Comparison of ENCODE assay signal across 22 cellular contexts in the genomic region with DNA sequence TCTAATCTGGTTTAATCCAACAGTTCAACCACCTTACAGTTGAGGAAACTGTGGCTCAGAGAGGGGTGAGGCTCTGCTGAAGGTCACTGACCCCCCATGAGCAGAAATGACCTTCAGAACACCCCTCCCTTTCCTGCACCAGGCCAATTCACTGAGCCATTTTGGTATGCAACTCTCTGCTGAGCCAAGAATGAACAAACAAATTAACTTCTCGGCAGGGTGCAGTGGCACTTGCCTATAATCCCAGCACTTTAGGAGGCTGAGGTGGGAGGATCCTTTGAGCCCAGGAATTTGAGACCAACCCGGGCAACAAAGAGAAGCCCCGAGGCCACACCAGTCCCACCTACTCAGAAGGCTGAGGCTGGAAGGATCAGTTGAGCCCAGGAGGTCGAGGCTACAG. TPM values are rescaled to one million over a fixed set of nuclear protein-coding genes. Genes with fewer than 3 reads are reported as not detected.
DNase-seq lines count a peak whose midpoint lies in the region; ATAC-seq and TF ChIP-seq lines count a peak whose summit lies in the region.
"Had no signal": no experiment of that assay in that cellular context is flagged by ENCODE, and none has a peak within 500 bp of the region (broad histone marks: within the 10 kb centered on the region; RNA-seq: fewer than 3 reads in every experiment).

No MANE protein-coding gene starts in this region.

- H4K20me1 ChIP-seq in neural progenitor cell (ENCODE audit: low read depth) = no peaks in the 10 kb centered on the region

- H2AFZ ChIP-seq in neural progenitor cell (replicated peaks) = no peak overlapping the region

- peak overlapping the region; percentile 80 to 83 for H3K27ac ChIP-seq in breast epithelium
- H3K27ac ChIP-seq in neural progenitor cell = no peak overlapping the region

- TF ChIP-seq CTCF in breast epithelium (IDR thresholded peaks at IDR 0.05) (no peak), MCF 10A (IDR thresholded peaks at IDR 0.05; ENCODE audit: unreplicated experiment) (no peak), WTC11 (IDR thresholded peaks at IDR 0.05) (no peak), neural progenitor cell (IDR thresholded peaks at IDR 0.05) (no peak)

- H3K27me3 Mint-ChIP-seq in MCF 10A (ENCODE audit: insufficient read depth, unreplicated experiment) (peaks cover 16% of the 10 kb centered on the region), WTC11 (ENCODE audit: low read depth) (no peaks in the 10 kb centered on the region; the same call in 1 of the 2 replicates), neural progenitor cell (ENCODE audit: insufficient read depth, low read depth) (no peaks in the 10 kb centered on the region)

- DNase-seq in breast epithelium (ENCODE audit: low spot score in 2 of 2) = no peak
- DNase-seq in MCF 10A (ENCODE audit: unreplicated experiment) = no peak
- DNase-seq in WTC11 (ENCODE audit: low spot score) = peak; percentile 14
- DNase-seq in neural progenitor cell (ENCODE audit: low spot score) = peak; percentile 63
- DNase-seq in NCI-H82 treated with DMSO at 0.1 percent for 48 hours (lab: John Stamatoyannopoulos, UW; ENCODE audit: unreplicated experiment) = no peak
- DNase-seq in NCI-H524 treated with DMSO at 0.1 percent for 48 hours (lab: John Stamatoyannopoulos, UW) = no peak
- DNase-seq in NCI-H1694 (lab: John Stamatoyannopoulos, UW) = no peak
- DNase-seq: BE2C, Calu3, DMS53, EL, H7, IMR-90, Karpas-422, MG63, NCI-H1048, NCI-H1436, NCI-H2029, NCI-H446, NCI-H69 had no signal

- H3K27ac Mint-ChIP-seq in MCF 10A (ENCODE audit: low read depth, unreplicated experiment) (no peak overlapping the region), WTC11 (no peak overlapping the region), neural progenitor cell (no peak overlapping the region)
- H3K27ac Mint-ChIP-seq: CD8-positive, alpha-beta T cell had no signal

- ATAC-seq in WTC11 = no peak
- ATAC-seq in HG03139 (IDR thresholded peaks at IDR 0.05; ENCODE audit: unreplicated experiment) = no peak
- ATAC-seq: CD8-positive, alpha-beta T cell had no signal

- H3K4me3 Mint-ChIP-seq in MCF 10A (ENCODE audit: unreplicated experiment) (no peak overlapping the region), WTC11 (no peak overlapping the region), neural progenitor cell (no peak overlapping the region)
- H3K4me3 Mint-ChIP-seq: CD8-positive, alpha-beta T cell had no signal

- H3K9me3 Mint-ChIP-seq in MCF 10A (ENCODE audit: unreplicated experiment) (no peaks in the 10 kb centered on the region), WTC11 (peaks cover 8% of the 10 kb centered on the region), neural progenitor cell (peaks cover 2% of the 10 kb centered on the region)
- H3K9me3 Mint-ChIP-seq: CD8-positive, alpha-beta T cell had no signal

- H3K79me2 ChIP-seq in neural progenitor cell (ENCODE audit: low read depth) = no peaks in the 10 kb centered on the region

- POLR2A ChIA-PET in MCF 10A (lab: Yijun Ruan, JAX) = no interaction called here
- POLR2A ChIA-PET in WTC11 (lab: Charles Lee) = no interaction called here

- CTCF ChIA-PET in MCF 10A (lab: Yijun Ruan, JAX) = no interaction called here
- CTCF ChIA-PET in WTC11 (lab: Charles Lee) = interaction anchor here (1.1 kb wide), 1 partner anchor 222 kb away, joined by 3 read pairs; no protein-coding TSS in a partner anchor

- no peak for TF ChIP-seq POLR2A in breast epithelium (IDR thresholded peaks at IDR 0.05)

- no peak overlapping the region for H3K4me2 ChIP-seq in neural progenitor cell

- no peak overlapping the region for H3K9ac ChIP-seq in neural progenitor cell

- H3K4me1 Mint-ChIP-seq in MCF 10A (ENCODE audit: insufficient read depth, unreplicated experiment) (peaks cover 12% of the 10 kb centered on the region), WTC11 (peaks cover 6% of the 10 kb centered on the region), neural progenitor cell (peaks cover 9% of the 10 kb centered on the region)

- H3F3A ChIP-seq in neural progenitor cell (ENCODE audit: low read depth) = no peaks in the 10 kb centered on the region

- H3K36me3 Mint-ChIP-seq in MCF 10A (ENCODE audit: insufficient read depth, unreplicated experiment) = no peaks in the 10 kb centered on the region
- no peaks in the 10 kb centered on the region for H3K36me3 Mint-ChIP-seq in WTC11
- no peaks in the 10 kb centered on the region for H3K36me3 Mint-ChIP-seq in neural progenitor cell
- H3K36me3 Mint-ChIP-seq: CD8-positive, alpha-beta T cell had no signal

- H3K9me3 ChIP-seq in breast epithelium (no peaks in the 10 kb centered on the region), neural progenitor cell (ENCODE audit: low read depth) (no peaks in the 10 kb centered on the region)
- H3K9me3 ChIP-seq: MG63 had no signal

- no peaks in the 10 kb centered on the region for H3K36me3 ChIP-seq in breast epithelium
- H3K36me3 ChIP-seq in neural progenitor cell = no peaks in the 10 kb centered on the region
- H3K36me3 ChIP-seq: BE2C, MG63 had no signal

- peaks cover 0 to 2% of the 10 kb centered on the region in 2 donors for H3K27me3 ChIP-seq in breast epithelium
- no peaks in the 10 kb centered on the region for H3K27me3 ChIP-seq in neural progenitor cell
- H3K27me3 ChIP-seq: BE2C had no signal

- H3K4me3 ChIP-seq in breast epithelium = no peak overlapping the region
- H3K4me3 ChIP-seq in neural progenitor cell = no peak overlapping the region
- H3K4me3 ChIP-seq: MG63 had no signal

- BruUV-seq in MCF 10A (replicated peaks; lab: Mats Ljungman, UMichigan) = no TSS peak

- intact Hi-C loops in breast epithelium (cut with DNase I; ENCODE audit: low total_unique reads) = loop anchor here (10.0 kb wide), 1 partner anchor 1575 kb away; no protein-coding TSS in a partner anchor
- intact Hi-C loops in MCF 10A (cut with micrococcal nuclease) = no loop called here

- H3K4me1 ChIP-seq in breast epithelium (no peaks in the 10 kb centered on the region), neural progenitor cell (peaks cover 5% of the 10 kb centered on the region)
- H3K4me1 ChIP-seq: BE2C had no signal

TF ChIP-seq in WTC11, 78 proteins besides CTCF, POLR2A, EP300 and RAD21:
- TF ChIP-seq ETV6 (CRISPR knock-in tag; IDR thresholded peaks at IDR 0.05) (no peak), CBFB (CRISPR knock-in tag; IDR thresholded peaks at IDR 0.05; ENCODE audit: low read depth) (no peak), ZNF671 (CRISPR knock-in tag; IDR thresholded peaks at IDR 0.05) (no peak), NFYB (CRISPR knock-in tag; conservative IDR thresholded peaks at IDR 0.05; ENCODE audit: low read depth) (no peak), CREB1 (CRISPR knock-in tag; IDR thresholded peaks at IDR 0.05) (no peak), OVOL2 (CRISPR knock-in tag; IDR thresholded peaks at IDR 0.05; ENCODE audit: borderline replicate concordance) (no peak), SP1 (CRISPR knock-in tag; conservative IDR thresholded peaks at IDR 0.05) (no peak), GTF2I (CRISPR knock-in tag; conservative IDR thresholded peaks at IDR 0.05) (no peak), TCF7 (CRISPR knock-in tag; IDR thresholded peaks at IDR 0.05; ENCODE audit: low read depth) (no peak), IRF2 (CRISPR knock-in tag; IDR thresholded peaks at IDR 0.05; ENCODE audit: borderline replicate concordance, low read depth) (no peak), MXD4 (CRISPR knock-in tag; IDR thresholded peaks at IDR 0.05; ENCODE audit: borderline replicate concordance) (no peak), NR3C1 (CRISPR knock-in tag; conservative IDR thresholded peaks at IDR 0.05; ENCODE audit: low read depth) (no peak), JAZF1 (CRISPR knock-in tag; IDR thresholded peaks at IDR 0.05) (no peak), ZNF263 (CRISPR knock-in tag; IDR thresholded peaks at IDR 0.05; ENCODE audit: low read depth) (no peak)
- TF ChIP-seq, protein P1, sequence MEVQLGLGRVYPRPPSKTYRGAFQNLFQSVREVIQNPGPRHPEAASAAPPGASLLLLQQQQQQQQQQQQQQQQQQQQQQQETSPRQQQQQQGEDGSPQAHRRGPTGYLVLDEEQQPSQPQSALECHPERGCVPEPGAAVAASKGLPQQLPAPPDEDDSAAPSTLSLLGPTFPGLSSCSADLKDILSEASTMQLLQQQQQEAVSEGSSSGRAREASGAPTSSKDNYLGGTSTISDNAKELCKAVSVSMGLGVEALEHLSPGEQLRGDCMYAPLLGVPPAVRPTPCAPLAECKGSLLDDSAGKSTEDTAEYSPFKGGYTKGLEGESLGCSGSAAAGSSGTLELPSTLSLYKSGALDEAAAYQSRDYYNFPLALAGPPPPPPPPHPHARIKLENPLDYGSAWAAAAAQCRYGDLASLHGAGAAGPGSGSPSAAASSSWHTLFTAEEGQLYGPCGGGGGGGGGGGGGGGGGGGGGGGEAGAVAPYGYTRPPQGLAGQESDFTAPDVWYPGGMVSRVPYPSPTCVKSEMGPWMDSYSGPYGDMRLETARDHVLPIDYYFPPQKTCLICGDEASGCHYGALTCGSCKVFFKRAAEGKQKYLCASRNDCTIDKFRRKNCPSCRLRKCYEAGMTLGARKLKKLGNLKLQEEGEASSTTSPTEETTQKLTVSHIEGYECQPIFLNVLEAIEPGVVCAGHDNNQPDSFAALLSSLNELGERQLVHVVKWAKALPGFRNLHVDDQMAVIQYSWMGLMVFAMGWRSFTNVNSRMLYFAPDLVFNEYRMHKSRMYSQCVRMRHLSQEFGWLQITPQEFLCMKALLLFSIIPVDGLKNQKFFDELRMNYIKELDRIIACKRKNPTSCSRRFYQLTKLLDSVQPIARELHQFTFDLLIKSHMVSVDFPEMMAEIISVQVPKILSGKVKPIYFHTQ (CRISPR knock-in tag; IDR thresholded peaks at IDR 0.05) = no peak
- TF ChIP-seq, protein P2, sequence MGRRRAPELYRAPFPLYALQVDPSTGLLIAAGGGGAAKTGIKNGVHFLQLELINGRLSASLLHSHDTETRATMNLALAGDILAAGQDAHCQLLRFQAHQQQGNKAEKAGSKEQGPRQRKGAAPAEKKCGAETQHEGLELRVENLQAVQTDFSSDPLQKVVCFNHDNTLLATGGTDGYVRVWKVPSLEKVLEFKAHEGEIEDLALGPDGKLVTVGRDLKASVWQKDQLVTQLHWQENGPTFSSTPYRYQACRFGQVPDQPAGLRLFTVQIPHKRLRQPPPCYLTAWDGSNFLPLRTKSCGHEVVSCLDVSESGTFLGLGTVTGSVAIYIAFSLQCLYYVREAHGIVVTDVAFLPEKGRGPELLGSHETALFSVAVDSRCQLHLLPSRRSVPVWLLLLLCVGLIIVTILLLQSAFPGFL (CRISPR knock-in tag; IDR thresholded peaks at IDR 0.05; ENCODE audit: borderline replicate concordance) = no peak
TF ChIP-seq in WTC11: peak in this region for 0.

RNA-seq across cellular contexts. Expression of a gene that starts 29.8 kb away (rescaled TPM):
- total RNA-seq in breast epithelium (10 to 100 TPM; 19.8 to 33.4 (median 31.2) TPM), MCF 10A (2022) (20.1 and 26.6 TPM in 2 replicates), WTC11 (2021) (114 to 131 TPM (median 129 TPM) in 3 replicates), neural progenitor cell (ENCODE audit: low replicate concordance) (9.8 and 13.7 TPM in 2 replicates)

Comparison
In these comparisons a context has a peak if more than half of its experiments do, and no peak if none do; other contexts are left out.
1. DNase-seq: peak in WTC11 (single experiment) and neural progenitor cell (single experiment); none in breast epithelium (0 of 2), MCF 10A (single experiment), NCI-H82 treated with DMSO at 0.1 percent for 48 hours (single experiment), NCI-H524 treated with DMSO at 0.1 percent for 48 hours (single experiment) and NCI-H1694 (single experiment).